1 cellular context compared by ENCODE assay signal in the genomic region with DNA sequence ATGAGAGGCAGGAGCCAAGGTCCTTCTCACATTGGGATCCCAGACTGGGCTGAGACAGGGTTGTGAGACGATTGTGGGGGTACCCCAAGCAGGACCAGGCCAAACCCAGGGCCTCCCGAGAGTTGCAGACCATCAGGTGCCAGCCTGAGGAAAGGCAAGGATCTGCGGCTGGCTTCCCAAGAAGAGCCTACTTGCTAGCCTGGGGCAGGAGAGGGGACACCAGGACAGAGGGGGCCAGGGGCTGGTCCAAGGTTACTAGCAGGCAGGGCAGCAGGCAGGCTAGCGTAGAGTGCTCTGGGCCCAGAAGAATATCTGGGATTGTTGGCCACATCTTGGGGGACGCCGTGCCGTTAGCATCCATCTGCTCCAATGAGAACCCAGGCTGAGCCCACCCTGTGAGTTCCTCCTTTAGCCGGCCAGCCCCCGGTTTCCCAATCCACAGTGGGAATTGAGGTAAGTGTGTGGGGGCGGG.
TF ChIP-seq lines count a peak whose summit lies in the region.

No MANE protein-coding gene starts in this region.

TF ChIP-seq in GM23338, 12 proteins besides CTCF, POLR2A, EP300 and RAD21 (continued from another document):
- TF ChIP-seq, protein P1, sequence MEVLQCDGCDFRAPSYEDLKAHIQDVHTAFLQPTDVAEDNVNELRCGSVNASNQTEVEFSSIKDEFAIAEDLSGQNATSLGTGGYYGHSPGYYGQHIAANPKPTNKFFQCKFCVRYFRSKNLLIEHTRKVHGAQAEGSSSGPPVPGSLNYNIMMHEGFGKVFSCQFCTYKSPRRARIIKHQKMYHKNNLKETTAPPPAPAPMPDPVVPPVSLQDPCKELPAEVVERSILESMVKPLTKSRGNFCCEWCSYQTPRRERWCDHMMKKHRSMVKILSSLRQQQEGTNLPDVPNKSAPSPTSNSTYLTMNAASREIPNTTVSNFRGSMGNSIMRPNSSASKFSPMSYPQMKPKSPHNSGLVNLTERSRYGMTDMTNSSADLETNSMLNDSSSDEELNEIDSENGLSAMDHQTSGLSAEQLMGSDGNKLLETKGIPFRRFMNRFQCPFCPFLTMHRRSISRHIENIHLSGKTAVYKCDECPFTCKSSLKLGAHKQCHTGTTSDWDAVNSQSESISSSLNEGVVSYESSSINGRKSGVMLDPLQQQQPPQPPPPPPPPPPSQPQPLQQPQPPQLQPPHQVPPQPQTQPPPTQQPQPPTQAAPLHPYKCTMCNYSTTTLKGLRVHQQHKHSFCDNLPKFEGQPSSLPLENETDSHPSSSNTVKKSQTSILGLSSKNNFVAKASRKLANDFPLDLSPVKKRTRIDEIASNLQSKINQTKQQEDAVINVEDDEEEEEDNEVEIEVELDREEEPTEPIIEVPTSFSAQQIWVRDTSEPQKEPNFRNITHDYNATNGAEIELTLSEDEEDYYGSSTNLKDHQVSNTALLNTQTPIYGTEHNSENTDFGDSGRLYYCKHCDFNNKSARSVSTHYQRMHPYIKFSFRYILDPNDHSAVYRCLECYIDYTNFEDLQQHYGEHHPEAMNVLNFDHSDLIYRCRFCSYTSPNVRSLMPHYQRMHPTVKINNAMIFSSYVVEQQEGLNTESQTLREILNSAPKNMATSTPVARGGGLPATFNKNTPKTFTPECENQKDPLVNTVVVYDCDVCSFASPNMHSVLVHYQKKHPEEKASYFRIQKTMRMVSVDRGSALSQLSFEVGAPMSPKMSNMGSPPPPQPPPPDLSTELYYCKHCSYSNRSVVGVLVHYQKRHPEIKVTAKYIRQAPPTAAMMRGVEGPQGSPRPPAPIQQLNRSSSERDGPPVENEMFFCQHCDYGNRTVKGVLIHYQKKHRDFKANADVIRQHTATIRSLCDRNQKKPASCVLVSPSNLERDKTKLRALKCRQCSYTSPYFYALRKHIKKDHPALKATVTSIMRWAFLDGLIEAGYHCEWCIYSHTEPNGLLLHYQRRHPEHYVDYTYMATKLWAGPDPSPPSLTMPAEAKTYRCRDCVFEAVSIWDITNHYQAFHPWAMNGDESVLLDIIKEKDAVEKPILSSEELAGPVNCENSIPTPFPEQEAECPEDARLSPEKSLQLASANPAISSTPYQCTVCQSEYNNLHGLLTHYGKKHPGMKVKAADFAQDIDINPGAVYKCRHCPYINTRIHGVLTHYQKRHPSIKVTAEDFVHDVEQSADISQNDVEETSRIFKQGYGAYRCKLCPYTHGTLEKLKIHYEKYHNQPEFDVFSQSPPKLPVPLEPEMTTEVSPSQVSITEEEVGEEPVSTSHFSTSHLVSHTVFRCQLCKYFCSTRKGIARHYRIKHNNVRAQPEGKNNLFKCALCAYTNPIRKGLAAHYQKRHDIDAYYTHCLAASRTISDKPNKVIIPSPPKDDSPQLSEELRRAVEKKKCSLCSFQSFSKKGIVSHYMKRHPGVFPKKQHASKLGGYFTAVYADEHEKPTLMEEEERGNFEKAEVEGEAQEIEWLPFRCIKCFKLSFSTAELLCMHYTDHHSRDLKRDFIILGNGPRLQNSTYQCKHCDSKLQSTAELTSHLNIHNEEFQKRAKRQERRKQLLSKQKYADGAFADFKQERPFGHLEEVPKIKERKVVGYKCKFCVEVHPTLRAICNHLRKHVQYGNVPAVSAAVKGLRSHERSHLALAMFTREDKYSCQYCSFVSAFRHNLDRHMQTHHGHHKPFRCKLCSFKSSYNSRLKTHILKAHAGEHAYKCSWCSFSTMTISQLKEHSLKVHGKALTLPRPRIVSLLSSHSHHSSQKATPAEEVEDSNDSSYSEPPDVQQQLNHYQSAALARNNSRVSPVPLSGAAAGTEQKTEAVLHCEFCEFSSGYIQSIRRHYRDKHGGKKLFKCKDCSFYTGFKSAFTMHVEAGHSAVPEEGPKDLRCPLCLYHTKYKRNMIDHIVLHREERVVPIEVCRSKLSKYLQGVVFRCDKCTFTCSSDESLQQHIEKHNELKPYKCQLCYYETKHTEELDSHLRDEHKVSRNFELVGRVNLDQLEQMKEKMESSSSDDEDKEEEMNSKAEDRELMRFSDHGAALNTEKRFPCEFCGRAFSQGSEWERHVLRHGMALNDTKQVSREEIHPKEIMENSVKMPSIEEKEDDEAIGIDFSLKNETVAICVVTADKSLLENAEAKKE (CRISPR knock-in tag; IDR thresholded peaks at IDR 0.05) = no peak
- no peak for TF ChIP-seq EZH2phosphoT487 (IDR thresholded peaks at IDR 0.05; ENCODE audit: unreplicated experiment)
- TF ChIP-seq CREB1 (CRISPR knock-in tag; IDR thresholded peaks at IDR 0.05; ENCODE audit: low read depth) = no peak
